Comparison of ENCODE assay signal across 11 cellular contexts in the genomic region with DNA sequence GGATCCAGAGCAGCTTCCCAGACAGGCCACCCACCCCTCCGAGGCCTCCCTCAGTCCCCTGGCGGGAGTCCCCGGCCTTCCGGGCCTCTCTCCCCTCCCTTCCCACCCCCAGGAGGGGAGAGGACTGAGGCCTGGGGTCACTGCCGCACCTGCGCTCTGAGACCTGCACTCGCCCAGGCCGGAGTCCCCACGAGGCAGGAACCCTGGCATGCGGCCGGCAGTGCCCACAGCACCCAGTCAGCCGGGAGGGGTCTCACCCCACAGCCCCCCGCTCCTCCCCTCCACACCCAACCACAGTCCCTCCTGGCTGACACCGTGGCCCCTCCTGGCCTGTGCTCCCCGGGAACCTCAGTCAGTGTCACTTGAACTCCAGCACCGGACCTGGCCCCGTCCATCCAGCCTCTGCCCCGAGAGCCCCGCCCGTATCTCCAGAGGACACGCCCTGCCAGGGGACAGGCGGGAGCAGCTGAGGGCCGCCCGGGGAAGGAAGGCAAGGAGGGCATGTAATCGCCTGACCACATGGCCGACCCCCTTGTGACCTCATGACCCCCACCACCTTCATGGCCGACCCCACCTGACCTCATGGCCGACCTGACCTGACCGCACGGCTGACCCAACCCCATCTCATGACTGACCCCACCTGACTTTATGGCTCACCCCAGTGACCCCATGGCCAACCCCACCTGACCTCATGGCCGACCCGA. TPM values are rescaled to one million over a fixed set of nuclear protein-coding genes. Genes with fewer than 3 reads are reported as not detected.
DNase-seq lines count a peak whose midpoint lies in the region; ATAC-seq and TF ChIP-seq lines count a peak whose summit lies in the region.
"Had no signal": no experiment of that assay in that cellular context is flagged by ENCODE, and none has a peak within 500 bp of the region (broad histone marks: within the 10 kb centered on the region; RNA-seq: fewer than 3 reads in every experiment).

No MANE protein-coding gene starts in this region.

- H3K36me3 ChIP-seq in breast epithelium: no peaks in the 10 kb centered on the region
- no peaks in the 10 kb centered on the region for H3K36me3 ChIP-seq in mammary epithelial cell (ENCODE audit: insufficient read depth, low read length)
- H3K36me3 ChIP-seq in mesenchymal stem cell (ENCODE audit: control insufficient read depth in 1 of 2, insufficient read depth in 2 of 2, low read depth in 1 of 2, low read length in 2 of 2): peaks cover 0 to 33% of the 10 kb centered on the region in 2 experiments
- H3K36me3 ChIP-seq in vagina: no peaks in the 10 kb centered on the region
- no peaks in the 10 kb centered on the region for H3K36me3 ChIP-seq in right atrium auricular region

- no peak overlapping the region for H2BK15ac ChIP-seq in mesenchymal stem cell (ENCODE audit: low read depth, poor library complexity, severe bottlenecking)

- TF ChIP-seq CTCF in breast epithelium (IDR thresholded peaks at IDR 0.05) (no peak), mammary epithelial cell (conservative IDR thresholded peaks at IDR 0.05 in 1 of 2, IDR thresholded peaks at IDR 0.05 in 1 of 2; ENCODE audit: extremely low read depth in 1 of 2, insufficient read depth in 1 of 2, low read depth in 1 of 2, low read length in 2 of 2) (no peak), vagina (IDR thresholded peaks at IDR 0.05) (no peak), right atrium auricular region (IDR thresholded peaks at IDR 0.05) (no peak)

- no peaks in the 10 kb centered on the region for H3K9me3 ChIP-seq in breast epithelium
- no peaks in the 10 kb centered on the region for H3K9me3 ChIP-seq in mammary epithelial cell (replicated peaks; ENCODE audit: insufficient read depth, low read length)
- no peaks in the 10 kb centered on the region for H3K9me3 ChIP-seq in mesenchymal stem cell (ENCODE audit: control insufficient read depth, low read length)
- H3K9me3 ChIP-seq in vagina: no peaks in the 10 kb centered on the region
- H3K9me3 ChIP-seq in right atrium auricular region: no peaks in the 10 kb centered on the region

- no peaks in the 10 kb centered on the region for H4K20me1 ChIP-seq in mammary epithelial cell (ENCODE audit: insufficient read depth, low read length)

- no peaks in the 10 kb centered on the region for H3K27me3 Mint-ChIP-seq in activated CD8-positive, alpha-beta T cell treated with anti-CD3 and anti-CD28 coated beads, Interleukin-2, amount 10 ng/mL, durations not matched to agents 7 days and 5 days (ENCODE audit: low read depth)

- intact Hi-C loops in breast epithelium (cut with DNase I; ENCODE audit: low total_unique reads) (no loop called here), mammary epithelial cell (cut with micrococcal nuclease) (no loop called here), vagina (cut with DNase I) (no loop called here)

- H2BK5ac ChIP-seq in mesenchymal stem cell (ENCODE audit: low read depth, low read length, poor library complexity, severe bottlenecking): peak overlapping the region; percentile 11

- no peak overlapping the region for H3K14ac ChIP-seq in mesenchymal stem cell (ENCODE audit: low read length in 2 of 2)

- no peaks in the 10 kb centered on the region for H3K36me3 Mint-ChIP-seq in activated CD8-positive, alpha-beta T cell treated with anti-CD3 and anti-CD28 coated beads, Interleukin-2, amount 10 ng/mL, durations not matched to agents 7 days and 5 days (ENCODE audit: low read depth)

- H3K4me3 Mint-ChIP-seq in activated CD8-positive, alpha-beta T cell treated with anti-CD3 and anti-CD28 coated beads, Interleukin-2, amount 10 ng/mL, durations not matched to agents 7 days and 5 days: no peak overlapping the region

- ATAC-seq in activated CD8-positive, alpha-beta T cell treated with anti-CD3 and anti-CD28 coated beads, Interleukin-2, amount 10 ng/mL, durations not matched to agents 7 days and 5 days: no peak

- H3K79me1 ChIP-seq in mesenchymal stem cell (replicated peaks; ENCODE audit: low read length, poor library complexity, severe bottlenecking): peaks cover 4% of the 10 kb centered on the region

- POLR2A ChIA-PET in activated CD8-positive, alpha-beta T cell treated with anti-CD3 and anti-CD28 coated beads, Interleukin-2, amount 10 ng/mL, durations not matched to agents 7 days and 5 days (lab: Charles Lee): no interaction called here

- H3K27ac Mint-ChIP-seq in activated CD8-positive, alpha-beta T cell treated with anti-CD3 and anti-CD28 coated beads, Interleukin-2, amount 10 ng/mL, durations not matched to agents 7 days and 5 days: peak overlapping the region; percentile 92

- H4K91ac ChIP-seq in mesenchymal stem cell (ENCODE audit: low read length): no peak overlapping the region

- H3K4me1 Mint-ChIP-seq in activated CD8-positive, alpha-beta T cell treated with anti-CD3 and anti-CD28 coated beads, Interleukin-2, amount 10 ng/mL, durations not matched to agents 7 days and 5 days (ENCODE audit: low read depth): peaks cover 44% of the 10 kb centered on the region
- H3K4me1 Mint-ChIP-seq: nephron had no signal

- WGBS in mammary epithelial cell (ENCODE audit: low coverage, missing lambda C conversion rate): 100% methylated on average over 3 of the region's 32 CpGs
- WGBS in mesenchymal stem cell: 86% methylated on average over 31 of the region's 32 CpGs

- dilution Hi-C loops in mammary epithelial cell (cut with HindIII; ENCODE audit: low sequenced_read_pairs): loop anchor here (5.0 kb wide), 2 partner anchors 33 to 78 kb away; no protein-coding TSS in a partner anchor

- no TSS peak for BruUV-seq in mammary epithelial cell (replicated peaks; lab: Mats Ljungman, UMichigan)

- H3K9ac ChIP-seq in mammary epithelial cell (ENCODE audit: insufficient read depth, low read length): no peak overlapping the region
- H3K9ac ChIP-seq in mesenchymal stem cell (ENCODE audit: low read length): no peak overlapping the region

- no peak overlapping the region for H2BK120ac ChIP-seq in mesenchymal stem cell (ENCODE audit: low read depth, low read length)

- no peak overlapping the region for H3K4me2 ChIP-seq in mammary epithelial cell (ENCODE audit: insufficient read depth, low read depth, low read length)
- H3K4me2 ChIP-seq in mesenchymal stem cell (ENCODE audit: low read length, poor library complexity, severe bottlenecking): no peak overlapping the region

- H2AK5ac ChIP-seq in mesenchymal stem cell (ENCODE audit: low read length, severe bottlenecking): no peak overlapping the region

- no peak overlapping the region for H2BK12ac ChIP-seq in mesenchymal stem cell (ENCODE audit: low read length in 2 of 2)

- H3K4ac ChIP-seq in mesenchymal stem cell (ENCODE audit: low read depth in 1 of 2, low read length in 2 of 2): peak overlapping the region in 1 of 2 experiments; percentile 13

- TF ChIP-seq POLR2A in breast epithelium (IDR thresholded peaks at IDR 0.05): no peak
- no peak for TF ChIP-seq POLR2A in vagina (IDR thresholded peaks at IDR 0.05)

- H3K18ac ChIP-seq in mesenchymal stem cell (ENCODE audit: low read depth in 1 of 2, low read length in 2 of 2): no peak overlapping the region

- in situ Hi-C loops in mammary epithelial cell (cut with MboI; ENCODE audit: low sequenced_read_pairs in 2 of 2): no loop called here

- no peaks in the 10 kb centered on the region for H3K4me1 ChIP-seq in breast epithelium
- H3K4me1 ChIP-seq in mammary epithelial cell (ENCODE audit: insufficient read depth, low read length): peaks cover 5% of the 10 kb centered on the region
- peaks cover 19% of the 10 kb centered on the region for H3K4me1 ChIP-seq in mesenchymal stem cell (ENCODE audit: control insufficient read depth, insufficient read depth, low read depth, low read length)
- peaks cover 22% of the 10 kb centered on the region for H3K4me1 ChIP-seq in vagina
- no peaks in the 10 kb centered on the region for H3K4me1 ChIP-seq in right atrium auricular region

- H3K9me3 Mint-ChIP-seq in activated CD8-positive, alpha-beta T cell treated with anti-CD3 and anti-CD28 coated beads, Interleukin-2, amount 10 ng/mL, durations not matched to agents 7 days and 5 days (ENCODE audit: insufficient read depth): no peaks in the 10 kb centered on the region
- H3K9me3 Mint-ChIP-seq: nephron had no signal

- H3K79me2 ChIP-seq in mammary epithelial cell (ENCODE audit: insufficient read depth, low read length): no peaks in the 10 kb centered on the region

- CTCF ChIA-PET in mammary epithelial cell (lab: Charles Lee; ENCODE audit: low non-redundant PET): no interaction called here
- CTCF ChIA-PET in activated CD8-positive, alpha-beta T cell treated with anti-CD3 and anti-CD28 coated beads, Interleukin-2, amount 10 ng/mL, durations not matched to agents 7 days and 5 days (lab: Charles Lee): no interaction called here

- H3K23ac ChIP-seq in mesenchymal stem cell (ENCODE audit: low read length in 2 of 2): no peak overlapping the region

- no peak overlapping the region for H4K8ac ChIP-seq in mesenchymal stem cell (ENCODE audit: low read length)

- H3K27ac ChIP-seq in breast epithelium: peak overlapping the region; percentile 81 to 84
- H3K27ac ChIP-seq in mammary epithelial cell (ENCODE audit: insufficient read depth, low read depth, low read length): no peak overlapping the region
- H3K27ac ChIP-seq in mesenchymal stem cell (ENCODE audit: low read length, poor library complexity, severe bottlenecking): no peak overlapping the region
- peak overlapping the region; percentile 76 for H3K27ac ChIP-seq in vagina
- no peak overlapping the region for H3K27ac ChIP-seq in right atrium auricular region

- H2AFZ ChIP-seq in mammary epithelial cell (ENCODE audit: low read depth, low read length) (no peak overlapping the region), mesenchymal stem cell (ENCODE audit: low read depth, low read length) (no peak overlapping the region)

- H3K4me3 ChIP-seq in breast epithelium (no peak overlapping the region), mammary epithelial cell (replicated peaks in 1 of 3; ENCODE audit: insufficient read depth in 1 of 3, low read depth in 2 of 3, low read length in 3 of 3) (no peak overlapping the region), mesenchymal stem cell (ENCODE audit: insufficient read depth in 1 of 2, low read depth in 1 of 2, low read length in 2 of 2) (no peak overlapping the region), vagina (no peak overlapping the region), right atrium auricular region (no peak overlapping the region)

- H3K27me3 ChIP-seq in breast epithelium: no peaks in the 10 kb centered on the region
- no peaks in the 10 kb centered on the region for H3K27me3 ChIP-seq in mammary epithelial cell (ENCODE audit: insufficient read depth, low read length)
- H3K27me3 ChIP-seq in mesenchymal stem cell (ENCODE audit: control insufficient read depth in 1 of 2, insufficient read depth in 1 of 2, low read length in 2 of 2): peaks cover 0 to 36% of the 10 kb centered on the region in 2 experiments
- H3K27me3 ChIP-seq in vagina: no peaks in the 10 kb centered on the region
- no peaks in the 10 kb centered on the region for H3K27me3 ChIP-seq in right atrium auricular region

- DNase-seq in breast epithelium (ENCODE audit: low spot score in 2 of 2): no peak
- DNase-seq in mammary epithelial cell: no peak
- no peak for DNase-seq in activated CD8-positive, alpha-beta T cell treated with anti-CD3 and anti-CD28 coated beads, Interleukin-2, amount 10 ng/mL, durations not matched to agents 7 days and 5 days
- no peak for DNase-seq in mesenchymal stem cell
- DNase-seq in vagina (ENCODE audit: extremely low spot score in 2 of 2): no peak
- no peak for DNase-seq in retina
- DNase-seq in right atrium auricular region (ENCODE audit: low spot score): no peak
- no peak for DNase-seq in NOMO-1 (lab: John Stamatoyannopoulos, UW; ENCODE audit: unreplicated experiment in 2 of 2)
- DNase-seq: NCI-H524 treated with DMSO at 0.1 percent for 48 hours had no signal

RNA-seq across cellular contexts. Expression of a gene that starts 28.7 kb away (rescaled TPM):
- total RNA-seq in breast epithelium (under 1 TPM; 0.15 to 0.33 (median 0.16) TPM), mammary epithelial cell (not detected), vagina (not detected), right atrium auricular region (not detected)
- not detected for polyA plus RNA-seq in mammary epithelial cell
- not detected for polyA minus RNA-seq in mammary epithelial cell
- total RNA-seq in activated CD8-positive, alpha-beta T cell treated with anti-CD3 and anti-CD28 coated beads, Interleukin-2, amount 10 ng/mL, durations not matched to agents 7 days and 5 days: under 1 TPM; 0.63 to 0.90 TPM
- not detected for polyA plus RNA-seq in mesenchymal stem cell (2013, experiment 1 of 2)
- polyA plus RNA-seq in mesenchymal stem cell (2013, experiment 2 of 2): not detected
- total RNA-seq: skeletal muscle tissue had no signal

RNA-seq across cellular contexts. Expression of a gene that starts 29.1 kb away (rescaled TPM):
- 10 to 100 TPM in 2 of 3 donors, 1 to 10 TPM in 1; 6.9 to 24.0 (median 12.5) TPM for total RNA-seq in breast epithelium
- 10 to 100 TPM in 1 of 2 donors, 1 to 10 TPM in 1; 9.5 to 23.8 TPM for total RNA-seq in mammary epithelial cell
- 11.6 TPM for polyA plus RNA-seq in mammary epithelial cell
- polyA minus RNA-seq in mammary epithelial cell: 0.88 TPM
- 10 to 100 TPM; 24.5 to 26.8 TPM for total RNA-seq in activated CD8-positive, alpha-beta T cell treated with anti-CD3 and anti-CD28 coated beads, Interleukin-2, amount 10 ng/mL, durations not matched to agents 7 days and 5 days
- polyA plus RNA-seq in mesenchymal stem cell (2013, experiment 1 of 2): 7.6 TPM
- polyA plus RNA-seq in mesenchymal stem cell (2013, experiment 2 of 2): 7.7 TPM
- 11.8 TPM for total RNA-seq in vagina
- total RNA-seq in right atrium auricular region: 1 to 10 TPM; 4.4 to 4.6 TPM

Comparison
In these comparisons a context has a peak if more than half of its experiments do, and no peak if none do; other contexts are left out.
1. H3K27ac ChIP-seq: peak in breast epithelium (2 of 2) and vagina (single experiment); none in mammary epithelial cell (single experiment), mesenchymal stem cell (single experiment) and right atrium auricular region (0 of 2).